ENCODE assay signal across 1 cellular context in genomic region chr18:2906522-2907458, GRCh38.
TF ChIP-seq lines count a peak whose summit lies in the region.

No MANE protein-coding gene starts in this region.

TF ChIP-seq in HepG2, 621 proteins besides CTCF, POLR2A, EP300 and RAD21 (continued from another document and continues in another):
- TF ChIP-seq DRAP1 (CRISPR knock-in tag; IDR thresholded peaks at IDR 0.05), result peak; percentile 26; the same call in 1 of the 2 replicates
- no peak for TF ChIP-seq ZNF761 (CRISPR knock-in tag; conservative IDR thresholded peaks at IDR 0.05)
- no peak for TF ChIP-seq YEATS2 (CRISPR knock-in tag; IDR thresholded peaks at IDR 0.05; ENCODE audit: borderline replicate concordance)
- no peak for TF ChIP-seq ZBTB3 (CRISPR knock-in tag; IDR thresholded peaks at IDR 0.05; ENCODE audit: borderline replicate concordance, low read depth)
- no peak for TF ChIP-seq CSRNP2 (CRISPR knock-in tag; conservative IDR thresholded peaks at IDR 0.05; ENCODE audit: low read depth)
- no peak for TF ChIP-seq MTA3 (CRISPR knock-in tag; IDR thresholded peaks at IDR 0.05)
- TF ChIP-seq PPARG (CRISPR knock-in tag; conservative IDR thresholded peaks at IDR 0.05), result no peak
- TF ChIP-seq PCBP1 (IDR thresholded peaks at IDR 0.05; ENCODE audit: borderline replicate concordance, low read depth, low read length), result no peak
- TF ChIP-seq DMAP1 (CRISPR knock-in tag; IDR thresholded peaks at IDR 0.05), result 0 out of 2 replicates have a peak, but pooled peaks have one; percentile 37
- no peak for TF ChIP-seq NFAT5 (CRISPR knock-in tag; IDR thresholded peaks at IDR 0.05)
- no peak for TF ChIP-seq CEBPG (CRISPR knock-in tag; IDR thresholded peaks at IDR 0.05)
- no peak for TF ChIP-seq CREM (IDR thresholded peaks at IDR 0.05)
- TF ChIP-seq CREM (CRISPR knock-in tag; IDR thresholded peaks at IDR 0.05), result no peak
- TF ChIP-seq RCOR2 (CRISPR knock-in tag; IDR thresholded peaks at IDR 0.05), result no peak
- TF ChIP-seq ATF1 (CRISPR knock-in tag; IDR thresholded peaks at IDR 0.05), result no peak
- no peak for TF ChIP-seq ZNF704 (CRISPR knock-in tag; IDR thresholded peaks at IDR 0.05; ENCODE audit: borderline replicate concordance)
- TF ChIP-seq SNAI1 (CRISPR knock-in tag; IDR thresholded peaks at IDR 0.05; ENCODE audit: borderline replicate concordance), result no peak
- TF ChIP-seq ZNF20 (CRISPR knock-in tag; IDR thresholded peaks at IDR 0.05), result no peak
- TF ChIP-seq POLR2AphosphoS5 (IDR thresholded peaks at IDR 0.05; ENCODE audit: low read depth, low read length), result peak; percentile 29; the same call in 1 of the 2 replicates
- TF ChIP-seq RORA (CRISPR knock-in tag; IDR thresholded peaks at IDR 0.05), result no peak
- TF ChIP-seq KLF11 (CRISPR knock-in tag; IDR thresholded peaks at IDR 0.05), result no peak
- no peak for TF ChIP-seq GPN1 (CRISPR knock-in tag; IDR thresholded peaks at IDR 0.05; ENCODE audit: borderline replicate concordance)
- TF ChIP-seq TFDP2 (CRISPR knock-in tag; IDR thresholded peaks at IDR 0.05), result peak; percentile 37; the same call in 1 of the 2 replicates
- TF ChIP-seq FOXJ3 (CRISPR knock-in tag; IDR thresholded peaks at IDR 0.05; ENCODE audit: borderline replicate concordance), result no peak
- TF ChIP-seq ZBTB26 (CRISPR knock-in tag; IDR thresholded peaks at IDR 0.05; ENCODE audit: borderline replicate concordance), result no peak
- no peak for TF ChIP-seq MAZ (IDR thresholded peaks at IDR 0.05; ENCODE audit: borderline replicate concordance, low read depth, low read length)
- peak; percentile 36; the same call in 1 of the 2 replicates for TF ChIP-seq MAZ (CRISPR knock-in tag; IDR thresholded peaks at IDR 0.05; ENCODE audit: low read depth)
- peak; percentile 41; the same call in 1 of the 2 replicates for TF ChIP-seq ZSCAN25 (CRISPR knock-in tag; IDR thresholded peaks at IDR 0.05)
- no peak for TF ChIP-seq HMGXB4 (CRISPR knock-in tag; IDR thresholded peaks at IDR 0.05; ENCODE audit: borderline replicate concordance in 1 of 2, low read depth in 1 of 2)
- TF ChIP-seq ZNF142 (CRISPR knock-in tag; IDR thresholded peaks at IDR 0.05), result no peak
- TF ChIP-seq FOXP4 (CRISPR knock-in tag; IDR thresholded peaks at IDR 0.05), result no peak
- TF ChIP-seq RFX3 (CRISPR knock-in tag; IDR thresholded peaks at IDR 0.05), result no peak
- TF ChIP-seq ZNF772 (CRISPR knock-in tag; IDR thresholded peaks at IDR 0.05), result no peak
- TF ChIP-seq THYN1 (CRISPR knock-in tag; IDR thresholded peaks at IDR 0.05; ENCODE audit: borderline replicate concordance, low read depth), result no peak
- TF ChIP-seq MXD4 (CRISPR knock-in tag; IDR thresholded peaks at IDR 0.05), result no peak
- peak; percentile 37 for TF ChIP-seq BCL3 (CRISPR knock-in tag; IDR thresholded peaks at IDR 0.05)
- TF ChIP-seq ZNF260 (CRISPR knock-in tag; IDR thresholded peaks at IDR 0.05; ENCODE audit: borderline replicate concordance, low read depth), result no peak
